29 cellular contexts compared by ENCODE assay signal in the genomic region with DNA sequence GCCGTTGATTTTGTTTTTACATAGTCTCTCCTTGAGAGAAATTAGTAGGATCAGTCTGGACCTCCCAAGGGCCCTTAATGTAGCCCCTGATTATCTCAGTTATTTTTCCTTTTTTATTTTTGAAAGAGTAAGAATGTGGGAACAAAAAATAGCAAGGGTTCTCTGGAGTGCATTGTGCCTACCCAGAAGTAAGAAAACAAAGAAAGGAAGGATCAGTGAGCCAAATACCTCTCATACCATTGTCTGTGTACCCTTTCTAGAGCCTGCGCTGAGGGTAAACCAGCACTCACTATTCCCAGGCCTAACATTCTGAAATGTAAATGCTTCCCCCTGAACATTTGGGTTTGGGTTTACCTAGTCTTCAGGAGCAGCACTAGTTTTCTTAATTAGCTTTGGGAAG.
DNase-seq lines count a peak whose midpoint lies in the region; ATAC-seq, FAIRE-seq and TF ChIP-seq lines count a peak whose summit lies in the region.
"Had no signal": no experiment of that assay in that cellular context is flagged by ENCODE, and none has a peak within 500 bp of the region (broad histone marks: within the 10 kb centered on the region; RNA-seq: fewer than 3 reads in every experiment).

No MANE protein-coding gene starts in this region.

- no peak overlapping the region for H3K9ac ChIP-seq in endothelial cell of umbilical vein (replicated peaks; ENCODE audit: extremely low read depth, insufficient read depth, low read length)
- H3K9ac ChIP-seq: KMS-11 had no signal

- H3K4me3 ChIP-seq in endothelial cell of umbilical vein (replicated peaks in 1 of 3; ENCODE audit: insufficient read depth in 1 of 3, low read depth in 1 of 3, low read length in 3 of 3) (no peak overlapping the region), osteoblast (ENCODE audit: insufficient read depth, low read length) (no peak overlapping the region)
- H3K4me3 ChIP-seq: body of pancreas, HAP-1, heart right ventricle, thyroid gland had no signal

- H3K9me3 ChIP-seq in endothelial cell of umbilical vein (replicated peaks; ENCODE audit: control insufficient read depth, insufficient read depth, low read length) (no peaks in the 10 kb centered on the region), osteoblast (ENCODE audit: low read depth, low read length) (no peaks in the 10 kb centered on the region)
- H3K9me3 ChIP-seq: body of pancreas, HAP-1, thyroid gland had no signal

- no peak for TF ChIP-seq POLR2A in endothelial cell of umbilical vein (IDR thresholded peaks at IDR 0.05; ENCODE audit: low read depth, low read length)

- no peak overlapping the region for H2AFZ ChIP-seq in endothelial cell of umbilical vein (ENCODE audit: low read depth, low read length)
- peak overlapping the region; percentile 30 for H2AFZ ChIP-seq in osteoblast (ENCODE audit: low read length)

- no peak for TF ChIP-seq CTCF in VCaP (conservative IDR thresholded peaks at IDR 0.05)
- no peak for TF ChIP-seq CTCF in endothelial cell of umbilical vein (IDR thresholded peaks at IDR 0.05; ENCODE audit: extremely low read depth in 1 of 2, insufficient read depth in 1 of 2, low read depth in 1 of 2, low read length in 2 of 2)
- no peak for TF ChIP-seq CTCF in osteoblast (IDR thresholded peaks at IDR 0.05; ENCODE audit: extremely low read depth, low read depth, low read length)

- no peaks in the 10 kb centered on the region for H3K79me2 ChIP-seq in endothelial cell of umbilical vein (ENCODE audit: control insufficient read depth, insufficient read depth, low read length)
- no peaks in the 10 kb centered on the region for H3K79me2 ChIP-seq in osteoblast (ENCODE audit: insufficient read depth, low read length)

- no peak overlapping the region for H3K4me2 ChIP-seq in endothelial cell of umbilical vein (ENCODE audit: insufficient read depth, low read length)
- no peak overlapping the region for H3K4me2 ChIP-seq in osteoblast (ENCODE audit: insufficient read depth, low read length)
- H3K4me2 ChIP-seq: KMS-11 had no signal

- FAIRE-seq in endothelial cell of umbilical vein (lab: Jason Lieb, UNC) = peak; percentile 15
- FAIRE-seq: A204.1 had no signal

- no peaks in the 10 kb centered on the region for H3K27me3 ChIP-seq in endothelial cell of umbilical vein (ENCODE audit: control insufficient read depth in 2 of 2, insufficient read depth in 2 of 2, low read length in 2 of 2)
- no peaks in the 10 kb centered on the region for H3K27me3 ChIP-seq in osteoblast (ENCODE audit: insufficient read depth, low read length)
- H3K27me3 ChIP-seq: body of pancreas, heart right ventricle, thyroid gland had no signal

- CTCF ChIA-PET in endothelial cell of umbilical vein (lab: Charles Lee) = no interaction called here

- H4K20me1 ChIP-seq in endothelial cell of umbilical vein (replicated peaks; ENCODE audit: control insufficient read depth, extremely low read depth, insufficient read depth, low read length) (no peaks in the 10 kb centered on the region), osteoblast (ENCODE audit: insufficient read depth, low read length) (no peaks in the 10 kb centered on the region)

- POLR2A ChIA-PET in endothelial cell of umbilical vein (lab: Charles Lee) = no interaction called here

- H3K9me1 ChIP-seq in endothelial cell of umbilical vein (replicated peaks; ENCODE audit: control insufficient read depth, extremely low read depth, insufficient read depth, low read length) = no peaks in the 10 kb centered on the region

- DNase-seq in ELF-1 (ENCODE audit: low read depth, low spot score) = peak; percentile 14
- peak; percentile 68 for DNase-seq in endothelial cell of umbilical vein (ENCODE audit: low read depth, low spot score)
- DNase-seq in osteoblast (ENCODE audit: insufficient read length, low spot score, missing footprints) = no peak
- no peak for DNase-seq in AG08396 (ENCODE audit: low spot score)
- no peak for DNase-seq in activated CD8-positive, alpha-beta memory T cell treated with anti-CD3 and anti-CD28 coated beads, Interleukin-2, amount 50 U/mL, for 48 hours
- DNase-seq in NCI-H524 (lab: John Stamatoyannopoulos, UW) = no peak
- DNase-seq: activated CD4-positive, alpha-beta T cell treated with anti-CD3 and anti-CD28 coated beads for 48 hours; activated CD8-positive, alpha-beta memory T cell treated with anti-CD3 and anti-CD28 coated beads for 24 hours; activated gamma-delta T cell; activated naive CD8-positive, alpha-beta T cell treated with anti-CD3 and anti-CD28 coated beads, Interleukin-2, amount 10 ng/mL, durations not matched to agents 7 days and 5 days; activated T-cell treated with anti-CD3 and anti-CD28 coated beads, Interleukin-2, amount 50 U/mL, for 1 hour; body of pancreas; effector CD4-positive, alpha-beta T cell; foreskin melanocyte; heart right ventricle; immature natural killer cell; left colon; MM.1S; NCI-H1436; NCI-H2107; NCI-H446; NCI-H82; thyroid gland had no signal

- H3K4me1 ChIP-seq in endothelial cell of umbilical vein (ENCODE audit: control insufficient read depth, extremely low read depth, insufficient read depth, low read length) (peaks cover 20% of the 10 kb centered on the region), osteoblast (ENCODE audit: insufficient read depth, low read length) (peaks cover 17% of the 10 kb centered on the region)
- H3K4me1 ChIP-seq: body of pancreas had no signal

- no TSS peak for BruUV-seq in endothelial cell of umbilical vein (replicated peaks; lab: Mats Ljungman, UMichigan)

- no peak for ATAC-seq in GM21825 (IDR thresholded peaks at IDR 0.05; ENCODE audit: unreplicated experiment)
- ATAC-seq: body of pancreas, esophagus mucosa, heart right ventricle, left colon had no signal

- intact Hi-C loops in endothelial cell of umbilical vein (cut with micrococcal nuclease) = no loop called here

- no peaks in the 10 kb centered on the region for H3K36me3 ChIP-seq in endothelial cell of umbilical vein (ENCODE audit: control insufficient read depth in 2 of 2, extremely low read depth in 1 of 2, insufficient read depth in 2 of 2, low read length in 2 of 2)
- H3K36me3 ChIP-seq in osteoblast (ENCODE audit: insufficient read depth, low read length) = no peaks in the 10 kb centered on the region
- H3K36me3 ChIP-seq: HAP-1, heart right ventricle, thyroid gland had no signal

- H3K27ac ChIP-seq in VCaP (peak overlapping the region; percentile 46; the same call in 1 of the 2 replicates), endothelial cell of umbilical vein (ENCODE audit: insufficient read depth, low read depth, low read length) (no peak overlapping the region), osteoblast (ENCODE audit: low read depth, low read length) (no peak overlapping the region)
- H3K27ac ChIP-seq: body of pancreas, KMS-11 had no signal

- dilution Hi-C loops in endothelial cell of umbilical vein (cut with MboI; ENCODE audit: extremely low pct_ligation_motif_present, low sequenced_read_pairs) = no loop called here

TF ChIP-seq in endothelial cell of umbilical vein, 7 proteins besides CTCF, POLR2A, EP300 and RAD21:
- TF ChIP-seq JUN (IDR thresholded peaks at IDR 0.05; ENCODE audit: borderline replicate concordance, insufficient read depth, insufficient read length, low read depth) (no peak), FOS (IDR thresholded peaks at IDR 0.05; ENCODE audit: borderline replicate concordance, insufficient read depth, low read length) (no peak), POLR2AphosphoS5 (IDR thresholded peaks at IDR 0.05; ENCODE audit: insufficient read depth, low read depth, low read length) (no peak), GATA2 (IDR thresholded peaks at IDR 0.05; ENCODE audit: insufficient read depth, insufficient read length, low read depth, low read length) (no peak), MYC (IDR thresholded peaks at IDR 0.05; ENCODE audit: low read depth, low read length) (no peak), EZH2 (IDR thresholded peaks at IDR 0.05; ENCODE audit: borderline replicate concordance, low read depth, low read length, severe bottlenecking) (no peak)
- TF ChIP-seq, protein P1, sequence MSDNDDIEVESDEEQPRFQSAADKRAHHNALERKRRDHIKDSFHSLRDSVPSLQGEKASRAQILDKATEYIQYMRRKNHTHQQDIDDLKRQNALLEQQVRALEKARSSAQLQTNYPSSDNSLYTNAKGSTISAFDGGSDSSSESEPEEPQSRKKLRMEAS (IDR thresholded peaks at IDR 0.05; ENCODE audit: insufficient read depth, insufficient read length) = no peak

Comparison
In these comparisons a context has a peak if more than half of its experiments do, and no peak if none do; other contexts are left out.
1. DNase-seq: peak in ELF-1 (single experiment) and endothelial cell of umbilical vein (single experiment); none in osteoblast (single experiment), AG08396 (single experiment), activated CD8-positive, alpha-beta memory T cell treated with anti-CD3 and anti-CD28 coated beads, Interleukin-2, amount 50 U/mL, for 48 hours (single experiment) and NCI-H524 (0 of 2).